28 cellular contexts compared by ENCODE assay signal in genomic region chr7:102115181-102115580, GRCh38.
"Had no signal": no experiment of that assay in that cellular context is flagged by ENCODE, and none has a peak within 500 bp of the region (broad histone marks: within the 10 kb centered on the region; RNA-seq: fewer than 3 reads in every experiment).

No MANE protein-coding gene starts in this region.

- H3K9me3 ChIP-seq: pancreas, psoas muscle, spleen, suprapubic skin, testis, upper lobe of left lung, vagina had no signal

- H2AFZ ChIP-seq: neural progenitor cell had no signal

- H3K27ac ChIP-seq: neural progenitor cell, pancreas, psoas muscle, spleen, suprapubic skin, testis, upper lobe of left lung, vagina had no signal

- H3K4me2 ChIP-seq: neural progenitor cell had no signal

- H3K27me3 Mint-ChIP-seq: naive thymus-derived CD4-positive, alpha-beta T cell; stimulated activated memory B cell treated with anti-CD40 and anti-IgM and Interleukin-4, amounts not matched to agents 10 μg/mL and 1 μg/mL and 100 μg/mL, for 72 hours; stimulated activated naive CD8-positive, alpha-beta T cell treated with anti-CD3 and anti-CD28 coated beads, Interleukin-15, amount 100 ng/mL, for 72 hours had no signal

- ATAC-seq: naive thymus-derived CD4-positive, alpha-beta T cell; natural killer cell; pancreas; psoas muscle; right cardiac atrium; sciatic nerve; stimulated activated memory B cell treated with anti-CD40 and anti-IgM and Interleukin-4, amounts not matched to agents 10 μg/mL and 1 μg/mL and 100 μg/mL, for 72 hours; stimulated activated naive CD8-positive, alpha-beta T cell treated with anti-CD3 and anti-CD28 coated beads, Interleukin-15, amount 100 ng/mL, for 72 hours; stimulated activated naive CD8-positive, alpha-beta T cell treated with anti-CD3 and anti-CD28 coated beads, Interleukin-15, Interleukin-2, amounts not matched to agents 100 U/mL and 50 U/mL, for 24 hours had no signal

- H3K4me1 ChIP-seq: pancreas, psoas muscle, spleen, suprapubic skin, upper lobe of left lung, vagina had no signal

- H3K9me3 Mint-ChIP-seq: naive thymus-derived CD4-positive, alpha-beta T cell; natural killer cell; nephron; neural progenitor cell; stimulated activated memory B cell treated with anti-CD40 and anti-IgM and Interleukin-4, amounts not matched to agents 10 μg/mL and 1 μg/mL and 100 μg/mL, for 72 hours; stimulated activated naive CD8-positive, alpha-beta T cell treated with anti-CD3 and anti-CD28 coated beads, Interleukin-15, amount 100 ng/mL, for 72 hours had no signal

- H3K4me3 ChIP-seq: neural progenitor cell, pancreas, psoas muscle, spleen, suprapubic skin, testis, tibial nerve, upper lobe of left lung, vagina had no signal

- H3K27ac Mint-ChIP-seq: naive thymus-derived CD4-positive, alpha-beta T cell; natural killer cell; neural progenitor cell; stimulated activated memory B cell treated with anti-CD40 and anti-IgM and Interleukin-4, amounts not matched to agents 10 μg/mL and 1 μg/mL and 100 μg/mL, for 72 hours had no signal

- H3K4me1 Mint-ChIP-seq: naive thymus-derived CD4-positive, alpha-beta T cell; natural killer cell; stimulated activated memory B cell treated with anti-CD40 and anti-IgM and Interleukin-4, amounts not matched to agents 10 μg/mL and 1 μg/mL and 100 μg/mL, for 72 hours; stimulated activated naive CD8-positive, alpha-beta T cell treated with anti-CD3 and anti-CD28 coated beads, Interleukin-15, amount 100 ng/mL, for 72 hours had no signal

- DNase-seq: naive thymus-derived CD4-positive, alpha-beta T cell; natural killer cell; occipital lobe; pancreas; psoas muscle; right cardiac atrium; small intestine; stimulated activated CD4-positive, alpha-beta T cell treated with anti-CD3 and anti-CD28 coated beads, Interleukin-12 subunit alpha, Interleukin-12 subunit beta, amount 100 ng/mL, for 4 hours; stimulated activated CD4-positive, alpha-beta T cell treated with anti-CD3 and anti-CD28 coated beads, Interleukin-1b, Interleukin-23, amount 100 ng/mL, for 48 hours; stimulated activated CD4-positive, alpha-beta T cell treated with anti-CD3 and anti-CD28 coated beads, Interleukin-4, amount 100 ng/mL, for 1 hour; stimulated activated CD4-positive, alpha-beta T cell treated with anti-CD3 and anti-CD28 coated beads, Interleukin-4, amount 100 ng/mL, for 4 hours; stimulated activated CD8-positive, alpha-beta memory T cell treated with anti-CD3 and anti-CD28 coated beads, Interleukin-4, amount 100 ng/mL, for 48 hours; stimulated activated naive CD4-positive, alpha-beta T cell; stimulated activated naive CD8-positive, alpha-beta T cell treated with anti-CD3 and anti-CD28 coated beads, Interleukin-15, amount 100 ng/mL, for 72 hours; stimulated activated naive CD8-positive, alpha-beta T cell treated with anti-CD3 and anti-CD28 coated beads, Interleukin-15, Interleukin-2, amounts not matched to agents 100 U/mL and 50 U/mL, for 24 hours; substantia nigra; testis; trophoblast cell; upper lobe of left lung had no signal

- H3K27me3 ChIP-seq: neural progenitor cell, pancreas, spleen, suprapubic skin, testis, tibial nerve, upper lobe of left lung, vagina had no signal

- H3K9ac ChIP-seq: neural progenitor cell had no signal

- FAIRE-seq: pancreas, small intestine, urothelium cell line had no signal

- H3K4me3 Mint-ChIP-seq: naive thymus-derived CD4-positive, alpha-beta T cell; natural killer cell; nephron; neural progenitor cell; stimulated activated memory B cell treated with anti-CD40 and anti-IgM and Interleukin-4, amounts not matched to agents 10 μg/mL and 1 μg/mL and 100 μg/mL, for 72 hours; stimulated activated naive CD8-positive, alpha-beta T cell treated with anti-CD3 and anti-CD28 coated beads, Interleukin-15, amount 100 ng/mL, for 72 hours had no signal
